ENCODE assay signal across 1 cellular context in genomic region chr10:90856261-90856660, GRCh38.
TF ChIP-seq lines count a peak whose summit lies in the region.

No MANE protein-coding gene starts in this region.

TF ChIP-seq in H1, 55 proteins besides CTCF, POLR2A, EP300 and RAD21 (continued from another document):
- TF ChIP-seq SIN3A (conservative IDR thresholded peaks at IDR 0.05 in 1 of 2, IDR thresholded peaks at IDR 0.05 in 1 of 2; ENCODE audit: low read depth in 1 of 2, low read length in 2 of 2) = no peak
